8 cellular contexts compared by ENCODE assay signal in the genomic region with DNA sequence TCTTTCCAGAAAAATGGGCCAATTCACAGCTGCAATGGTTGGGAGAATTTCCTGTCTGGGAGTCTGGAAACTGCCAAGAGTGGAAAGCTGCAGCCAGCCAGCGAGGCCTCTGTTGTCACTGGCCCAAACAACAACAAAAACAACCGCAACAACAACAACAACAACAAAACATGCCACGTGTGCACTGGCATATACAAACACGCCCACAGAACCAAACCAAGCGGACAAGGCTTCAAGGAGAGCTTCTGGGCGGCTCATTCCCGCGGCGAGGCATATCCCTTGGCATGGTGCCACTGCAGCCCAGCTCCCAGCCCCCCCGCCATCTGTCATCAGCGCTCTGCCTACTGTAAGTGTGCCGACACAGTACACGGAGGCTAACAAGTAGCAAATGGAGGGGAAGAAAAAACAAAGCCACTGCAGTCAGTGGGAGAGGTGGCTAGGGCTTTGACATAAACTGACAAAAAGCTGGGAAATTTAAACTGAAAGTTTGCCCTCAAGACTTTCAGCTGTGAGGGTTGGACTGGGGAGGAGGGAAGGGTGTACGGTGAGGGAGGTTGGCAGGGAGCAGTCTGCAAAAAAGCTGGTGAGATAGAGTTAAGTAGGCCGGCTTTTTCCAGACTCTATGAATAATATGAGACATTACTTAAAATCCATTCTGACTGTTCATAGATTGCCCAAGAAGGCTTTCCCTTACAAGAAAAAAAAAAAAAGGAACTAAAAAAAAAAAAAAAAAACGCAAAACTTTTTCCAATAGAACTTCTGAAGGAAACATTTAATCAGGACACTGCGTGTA.
A peak's percentile ranks its signal among the peaks of the same experiment; 100 is the strongest.
DNase-seq lines count a peak whose midpoint lies in the region; ATAC-seq and TF ChIP-seq lines count a peak whose summit lies in the region.

No MANE protein-coding gene starts in this region.

- H3K4me3 Mint-ChIP-seq in type B pancreatic cell = peak overlapping the region; percentile 39

- H3K27ac Mint-ChIP-seq in type B pancreatic cell = peak overlapping the region; percentile 81

- no peak for TF ChIP-seq CTCF in cardiac fibroblast (IDR thresholded peaks at IDR 0.05; ENCODE audit: low read depth, low read length)
- TF ChIP-seq CTCF in type B pancreatic cell (conservative IDR thresholded peaks at IDR 0.05) = no peak

- H3K9me3 Mint-ChIP-seq in type B pancreatic cell = peaks cover 13% of the 10 kb centered on the region

- peak overlapping the region; percentile 16 to 43 for H3K4me3 ChIP-seq in cardiac fibroblast (replicated peaks in 1 of 2; ENCODE audit: low read depth in 2 of 2, low read length in 2 of 2)

- no peaks in the 10 kb centered on the region for H3K36me3 Mint-ChIP-seq in type B pancreatic cell

- ATAC-seq in GM18505 (IDR thresholded peaks at IDR 0.05; ENCODE audit: unreplicated experiment) = no peak

- peaks cover 20% of the 10 kb centered on the region for H3K4me1 Mint-ChIP-seq in type B pancreatic cell (ENCODE audit: unreplicated experiment)

- TF ChIP-seq POLR2A in GM18505 (IDR thresholded peaks at IDR 0.05; ENCODE audit: borderline replicate concordance, extremely low read depth, insufficient read depth, insufficient read length) = no peak

- DNase-seq in COR-L47 (lab: John Stamatoyannopoulos, UW) (peak; percentile 85), NCI-H2107 (lab: John Stamatoyannopoulos, UW) (peak; percentile 65), cardiac fibroblast (ENCODE audit: low read depth in 2 of 2) (peak; percentile 87 to 90), left kidney (ENCODE audit: low read depth, low spot score) (peak; percentile 52), type B pancreatic cell (ENCODE audit: extremely low spot score, unreplicated experiment) (peak; percentile 67)
- DNase-seq in activated CD4-positive, alpha-beta T cell treated with anti-CD3 and anti-CD28 coated beads for 48 hours = no peak
- DNase-seq in effector CD8-positive, alpha-beta T cell (lab: John Stamatoyannopoulos, UW) = no peak

- no peaks in the 10 kb centered on the region for H3K27me3 Mint-ChIP-seq in type B pancreatic cell

Comparison
In these comparisons a context has a peak if more than half of its experiments do, and no peak if none do; other contexts are left out.
1. DNase-seq: peak in COR-L47 (single experiment), NCI-H2107 (single experiment), cardiac fibroblast (2 of 2), left kidney (single experiment) and type B pancreatic cell (single experiment); none in activated CD4-positive, alpha-beta T cell treated with anti-CD3 and anti-CD28 coated beads for 48 hours (single experiment) and effector CD8-positive, alpha-beta T cell (single experiment).